10 cellular contexts compared by ENCODE assay signal in genomic region chr10:50470798-50471582, GRCh38.
DNase-seq lines count a peak whose midpoint lies in the region; ATAC-seq and TF ChIP-seq lines count a peak whose summit lies in the region.
"Had no signal": no experiment of that assay in that cellular context is flagged by ENCODE, and none has a peak within 500 bp of the region (broad histone marks: within the 10 kb centered on the region; RNA-seq: fewer than 3 reads in every experiment).

No MANE protein-coding gene starts in this region.

- H3K27me3 ChIP-seq in endodermal cell (ENCODE audit: control insufficient read depth, insufficient read depth, low read length, poor library complexity, severe bottlenecking), result no peaks in the 10 kb centered on the region

- no peaks in the 10 kb centered on the region for H3K36me3 ChIP-seq in endodermal cell (ENCODE audit: control insufficient read depth, insufficient read depth, low read length)

- H3K4me3 Mint-ChIP-seq in endodermal cell, result peak overlapping the region; percentile 9
- no peak overlapping the region for H3K4me3 Mint-ChIP-seq in osteocyte (ENCODE audit: unreplicated experiment)
- H3K4me3 Mint-ChIP-seq: dendritic cell treated with granulocyte-macrophage colony-stimulating factor and Interleukin-4, amounts not matched to agents 40 ng/mL and 50 ng/mL, for 4 days had no signal

- peaks cover 27% of the 10 kb centered on the region for H3K4me1 Mint-ChIP-seq in endodermal cell
- peaks cover 16% of the 10 kb centered on the region for H3K4me1 Mint-ChIP-seq in osteocyte (ENCODE audit: unreplicated experiment)

- H3K9me3 ChIP-seq in endodermal cell (ENCODE audit: control insufficient read depth, low read length), result no peaks in the 10 kb centered on the region

- DNase-seq in DMS79 (lab: John Stamatoyannopoulos, UW) (peak; percentile 67), LoVo (ENCODE audit: low spot score) (peak; percentile 62), endodermal cell (no peak), osteocyte (ENCODE audit: extremely low spot score, unreplicated experiment) (no peak), 8988T (no peak), hypothalamus (lab: John Stamatoyannopoulos, UW) (no peak), NCI-H524 treated with DMSO at 0.1 percent for 48 hours (lab: John Stamatoyannopoulos, UW) (no peak)

- peak overlapping the region; percentile 29 for H3K27ac ChIP-seq in endodermal cell (ENCODE audit: low read depth, low read length)

- H3K27ac Mint-ChIP-seq in endodermal cell, result peak overlapping the region; percentile 73
- H3K27ac Mint-ChIP-seq in osteocyte (ENCODE audit: unreplicated experiment), result peak overlapping the region; percentile 11
- H3K27ac Mint-ChIP-seq: dendritic cell treated with granulocyte-macrophage colony-stimulating factor and Interleukin-4, amounts not matched to agents 40 ng/mL and 50 ng/mL, for 4 days had no signal

- H3K36me3 Mint-ChIP-seq in endodermal cell (ENCODE audit: low read depth) (no peaks in the 10 kb centered on the region), osteocyte (ENCODE audit: unreplicated experiment) (no peaks in the 10 kb centered on the region)

- no peak overlapping the region for H3K4me3 ChIP-seq in endodermal cell (ENCODE audit: low read length)

- ATAC-seq in GM19397 (IDR thresholded peaks at IDR 0.05; ENCODE audit: unreplicated experiment), result no peak
- ATAC-seq: Right ventricle myocardium inferior had no signal

- no peak for TF ChIP-seq CTCF in endodermal cell (conservative IDR thresholded peaks at IDR 0.05)
- TF ChIP-seq CTCF in osteocyte (IDR thresholded peaks at IDR 0.05), result no peak

- no peaks in the 10 kb centered on the region for H3K9me3 Mint-ChIP-seq in endodermal cell
- H3K9me3 Mint-ChIP-seq in osteocyte (ENCODE audit: unreplicated experiment), result no peaks in the 10 kb centered on the region

- no peaks in the 10 kb centered on the region for H3K27me3 Mint-ChIP-seq in endodermal cell (ENCODE audit: insufficient read depth)
- H3K27me3 Mint-ChIP-seq in osteocyte (ENCODE audit: unreplicated experiment), result no peaks in the 10 kb centered on the region
- H3K27me3 Mint-ChIP-seq: dendritic cell treated with granulocyte-macrophage colony-stimulating factor and Interleukin-4, amounts not matched to agents 40 ng/mL and 50 ng/mL, for 4 days had no signal

- no peaks in the 10 kb centered on the region for H3K4me1 ChIP-seq in endodermal cell (ENCODE audit: control insufficient read depth, insufficient read depth, low read length)

- H3K9ac ChIP-seq in endodermal cell (ENCODE audit: extremely low read depth, low read length, poor library complexity, severe bottlenecking), result no peak overlapping the region

- 20 to 63% methylated on average over 1 to 5 of the region's 6 CpGs for WGBS in endodermal cell (ENCODE audit: insufficient coverage in 1 of 2, insufficient read length in 1 of 2), 2 experiments

Comparison
In these comparisons a context has a peak if more than half of its experiments do, and no peak if none do; other contexts are left out.
1. DNase-seq: peak in DMS79 (single experiment) and LoVo (single experiment); none in endodermal cell (single experiment), osteocyte (single experiment), 8988T (single experiment), hypothalamus (0 of 51) and NCI-H524 treated with DMSO at 0.1 percent for 48 hours (single experiment).